ENCODE assay signal across 1 cellular context in the genomic region with DNA sequence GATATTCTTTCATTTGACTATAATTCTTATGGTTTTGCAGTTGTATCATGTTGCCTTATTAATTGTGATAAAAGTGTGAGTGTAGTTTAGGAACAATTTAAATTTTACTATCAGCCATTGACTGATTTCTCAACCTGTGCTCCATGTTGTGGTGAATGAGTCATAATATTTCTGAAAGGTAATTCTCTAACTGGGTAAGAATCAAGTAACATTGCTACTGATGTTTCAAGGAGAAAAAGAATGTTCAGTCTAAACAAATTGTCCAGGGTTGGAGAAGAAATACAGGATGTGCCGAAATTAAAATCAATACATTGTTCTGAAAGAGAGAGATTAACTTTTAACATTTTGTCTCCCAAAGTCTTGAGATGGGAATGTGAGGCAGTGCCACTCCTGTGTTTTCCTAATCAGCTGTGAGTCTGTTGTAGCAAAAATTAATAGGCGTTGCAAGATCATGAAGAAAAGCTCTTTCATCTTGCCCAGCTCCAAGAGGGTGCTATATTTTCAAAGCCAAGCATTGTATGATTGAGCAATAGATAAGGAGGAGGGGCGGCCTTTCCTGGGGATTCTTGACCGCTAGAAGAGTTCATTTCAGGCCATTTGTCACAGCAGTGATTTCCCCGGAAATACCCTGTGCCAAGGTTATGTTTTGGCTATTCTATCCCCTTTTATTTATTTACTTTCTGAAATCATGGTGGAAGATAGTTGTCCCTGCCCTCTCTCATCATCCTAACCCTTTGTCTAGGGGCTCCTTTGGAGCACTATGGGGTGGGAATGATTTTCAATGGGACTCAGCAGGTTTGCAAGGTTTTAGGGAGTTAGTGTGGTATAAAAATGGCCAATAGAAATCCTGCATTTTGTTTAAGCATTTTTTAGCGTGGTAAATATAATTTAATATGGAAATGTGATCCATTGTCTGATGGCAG.
TF ChIP-seq lines count a peak whose summit lies in the region.

No MANE protein-coding gene starts in this region.

TF ChIP-seq in GM23338, 12 proteins besides CTCF, POLR2A, EP300 and RAD21 (continued from another document):
- TF ChIP-seq, protein P1, sequence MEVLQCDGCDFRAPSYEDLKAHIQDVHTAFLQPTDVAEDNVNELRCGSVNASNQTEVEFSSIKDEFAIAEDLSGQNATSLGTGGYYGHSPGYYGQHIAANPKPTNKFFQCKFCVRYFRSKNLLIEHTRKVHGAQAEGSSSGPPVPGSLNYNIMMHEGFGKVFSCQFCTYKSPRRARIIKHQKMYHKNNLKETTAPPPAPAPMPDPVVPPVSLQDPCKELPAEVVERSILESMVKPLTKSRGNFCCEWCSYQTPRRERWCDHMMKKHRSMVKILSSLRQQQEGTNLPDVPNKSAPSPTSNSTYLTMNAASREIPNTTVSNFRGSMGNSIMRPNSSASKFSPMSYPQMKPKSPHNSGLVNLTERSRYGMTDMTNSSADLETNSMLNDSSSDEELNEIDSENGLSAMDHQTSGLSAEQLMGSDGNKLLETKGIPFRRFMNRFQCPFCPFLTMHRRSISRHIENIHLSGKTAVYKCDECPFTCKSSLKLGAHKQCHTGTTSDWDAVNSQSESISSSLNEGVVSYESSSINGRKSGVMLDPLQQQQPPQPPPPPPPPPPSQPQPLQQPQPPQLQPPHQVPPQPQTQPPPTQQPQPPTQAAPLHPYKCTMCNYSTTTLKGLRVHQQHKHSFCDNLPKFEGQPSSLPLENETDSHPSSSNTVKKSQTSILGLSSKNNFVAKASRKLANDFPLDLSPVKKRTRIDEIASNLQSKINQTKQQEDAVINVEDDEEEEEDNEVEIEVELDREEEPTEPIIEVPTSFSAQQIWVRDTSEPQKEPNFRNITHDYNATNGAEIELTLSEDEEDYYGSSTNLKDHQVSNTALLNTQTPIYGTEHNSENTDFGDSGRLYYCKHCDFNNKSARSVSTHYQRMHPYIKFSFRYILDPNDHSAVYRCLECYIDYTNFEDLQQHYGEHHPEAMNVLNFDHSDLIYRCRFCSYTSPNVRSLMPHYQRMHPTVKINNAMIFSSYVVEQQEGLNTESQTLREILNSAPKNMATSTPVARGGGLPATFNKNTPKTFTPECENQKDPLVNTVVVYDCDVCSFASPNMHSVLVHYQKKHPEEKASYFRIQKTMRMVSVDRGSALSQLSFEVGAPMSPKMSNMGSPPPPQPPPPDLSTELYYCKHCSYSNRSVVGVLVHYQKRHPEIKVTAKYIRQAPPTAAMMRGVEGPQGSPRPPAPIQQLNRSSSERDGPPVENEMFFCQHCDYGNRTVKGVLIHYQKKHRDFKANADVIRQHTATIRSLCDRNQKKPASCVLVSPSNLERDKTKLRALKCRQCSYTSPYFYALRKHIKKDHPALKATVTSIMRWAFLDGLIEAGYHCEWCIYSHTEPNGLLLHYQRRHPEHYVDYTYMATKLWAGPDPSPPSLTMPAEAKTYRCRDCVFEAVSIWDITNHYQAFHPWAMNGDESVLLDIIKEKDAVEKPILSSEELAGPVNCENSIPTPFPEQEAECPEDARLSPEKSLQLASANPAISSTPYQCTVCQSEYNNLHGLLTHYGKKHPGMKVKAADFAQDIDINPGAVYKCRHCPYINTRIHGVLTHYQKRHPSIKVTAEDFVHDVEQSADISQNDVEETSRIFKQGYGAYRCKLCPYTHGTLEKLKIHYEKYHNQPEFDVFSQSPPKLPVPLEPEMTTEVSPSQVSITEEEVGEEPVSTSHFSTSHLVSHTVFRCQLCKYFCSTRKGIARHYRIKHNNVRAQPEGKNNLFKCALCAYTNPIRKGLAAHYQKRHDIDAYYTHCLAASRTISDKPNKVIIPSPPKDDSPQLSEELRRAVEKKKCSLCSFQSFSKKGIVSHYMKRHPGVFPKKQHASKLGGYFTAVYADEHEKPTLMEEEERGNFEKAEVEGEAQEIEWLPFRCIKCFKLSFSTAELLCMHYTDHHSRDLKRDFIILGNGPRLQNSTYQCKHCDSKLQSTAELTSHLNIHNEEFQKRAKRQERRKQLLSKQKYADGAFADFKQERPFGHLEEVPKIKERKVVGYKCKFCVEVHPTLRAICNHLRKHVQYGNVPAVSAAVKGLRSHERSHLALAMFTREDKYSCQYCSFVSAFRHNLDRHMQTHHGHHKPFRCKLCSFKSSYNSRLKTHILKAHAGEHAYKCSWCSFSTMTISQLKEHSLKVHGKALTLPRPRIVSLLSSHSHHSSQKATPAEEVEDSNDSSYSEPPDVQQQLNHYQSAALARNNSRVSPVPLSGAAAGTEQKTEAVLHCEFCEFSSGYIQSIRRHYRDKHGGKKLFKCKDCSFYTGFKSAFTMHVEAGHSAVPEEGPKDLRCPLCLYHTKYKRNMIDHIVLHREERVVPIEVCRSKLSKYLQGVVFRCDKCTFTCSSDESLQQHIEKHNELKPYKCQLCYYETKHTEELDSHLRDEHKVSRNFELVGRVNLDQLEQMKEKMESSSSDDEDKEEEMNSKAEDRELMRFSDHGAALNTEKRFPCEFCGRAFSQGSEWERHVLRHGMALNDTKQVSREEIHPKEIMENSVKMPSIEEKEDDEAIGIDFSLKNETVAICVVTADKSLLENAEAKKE (CRISPR knock-in tag; IDR thresholded peaks at IDR 0.05): no peak
- TF ChIP-seq ZNF331 (CRISPR knock-in tag; IDR thresholded peaks at IDR 0.05; ENCODE audit: low read depth): no peak
